Comparison of ENCODE assay signal across 17 cellular contexts in the genomic region with DNA sequence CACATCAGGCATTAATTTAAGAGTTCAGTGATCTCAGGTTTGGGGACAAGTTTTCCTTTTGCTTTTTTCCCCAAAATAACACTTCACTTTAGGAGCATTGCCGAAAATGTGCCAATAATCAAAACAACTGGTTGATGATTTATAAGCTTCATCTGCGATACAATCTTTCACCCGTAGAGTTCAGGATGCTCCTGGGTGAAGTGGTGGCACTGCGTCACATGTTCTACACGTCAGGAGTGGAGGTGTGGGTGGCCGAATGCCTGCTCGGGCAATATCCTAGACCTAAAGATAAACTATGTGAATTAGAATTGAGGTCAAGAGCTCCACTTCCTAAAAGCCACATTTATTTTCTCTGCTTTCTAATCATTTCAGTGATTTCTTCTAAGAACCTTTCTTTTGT.
A peak's percentile ranks its signal among the peaks of the same experiment; 100 is the strongest.
DNase-seq lines count a peak whose midpoint lies in the region; ATAC-seq, FAIRE-seq and TF ChIP-seq lines count a peak whose summit lies in the region.
"Had no signal": no experiment of that assay in that cellular context is flagged by ENCODE, and none has a peak within 500 bp of the region (broad histone marks: within the 10 kb centered on the region; RNA-seq: fewer than 3 reads in every experiment).

No MANE protein-coding gene starts in this region.

- H3K4me3 ChIP-seq in astrocyte (ENCODE audit: insufficient read depth, low read depth, low read length) (no peak overlapping the region), parathyroid adenoma (ENCODE audit: low read depth, low read length) (no peak overlapping the region)

- peak overlapping the region; percentile 75 for H3K4me2 ChIP-seq in astrocyte (ENCODE audit: low read length)
- H3K4me2 ChIP-seq in parathyroid adenoma (ENCODE audit: low read length): no peak overlapping the region

- H3K9ac ChIP-seq in astrocyte (ENCODE audit: low read length) (no peak overlapping the region), parathyroid adenoma (no peak overlapping the region)

- DNase-seq in NCI-H1092 treated with DMSO at 0.1 percent for 48 hours (lab: John Stamatoyannopoulos, UW) (peak; percentile 27), NCI-H1092 (lab: John Stamatoyannopoulos, UW) (no peak), astrocyte (ENCODE audit: low read depth) (no peak), left lobe of liver (ENCODE audit: low spot score) (peak; percentile 73), NCI-H1105 (lab: John Stamatoyannopoulos, UW) (no peak), NOMO-1 (lab: John Stamatoyannopoulos, UW; ENCODE audit: unreplicated experiment in 2 of 2) (no peak)
- DNase-seq: AML-193; CD4-positive, CD25-positive, alpha-beta regulatory T cell; GDM1; H9; MM.1S; NCI-H1694 treated with DMSO at 0.1 percent for 48 hours; NCI-H524 treated with DMSO at 0.1 percent for 48 hours had no signal

- no peak overlapping the region for H3K27ac Mint-ChIP-seq in astrocyte (ENCODE audit: unreplicated experiment)
- H3K27ac Mint-ChIP-seq: CD4-positive, CD25-positive, alpha-beta regulatory T cell; H9 had no signal

- H3K4me3 Mint-ChIP-seq in astrocyte (ENCODE audit: unreplicated experiment): no peak overlapping the region
- H3K4me3 Mint-ChIP-seq: CD4-positive, CD25-positive, alpha-beta regulatory T cell; H9 had no signal

- no peaks in the 10 kb centered on the region for H3K4me1 Mint-ChIP-seq in astrocyte (ENCODE audit: low read depth, unreplicated experiment)
- H3K4me1 Mint-ChIP-seq: CD4-positive, CD25-positive, alpha-beta regulatory T cell had no signal

- no peak overlapping the region for H2AFZ ChIP-seq in astrocyte (ENCODE audit: low read depth, low read length)
- peak overlapping the region; percentile 90 for H2AFZ ChIP-seq in parathyroid adenoma

- H3K9me3 Mint-ChIP-seq in astrocyte (ENCODE audit: unreplicated experiment): no peaks in the 10 kb centered on the region
- H3K9me3 Mint-ChIP-seq: CD4-positive, CD25-positive, alpha-beta regulatory T cell; H9 had no signal

- peaks cover 5% of the 10 kb centered on the region for H3K27me3 Mint-ChIP-seq in astrocyte (ENCODE audit: low read depth, unreplicated experiment)
- H3K27me3 Mint-ChIP-seq: CD4-positive, CD25-positive, alpha-beta regulatory T cell had no signal

- TF ChIP-seq CTCF in astrocyte (IDR thresholded peaks at IDR 0.05; ENCODE audit: insufficient read depth, low read depth, low read length) (no peak), parathyroid adenoma (IDR thresholded peaks at IDR 0.05) (no peak)

- H3K27ac ChIP-seq in astrocyte (ENCODE audit: low read depth, low read length): peak overlapping the region; percentile 43
- no peak overlapping the region for H3K27ac ChIP-seq in parathyroid adenoma
- H3K27ac ChIP-seq: 22Rv1 had no signal

- FAIRE-seq in astrocyte (lab: Jason Lieb, UNC): no peak

- peak; percentile 79 for ATAC-seq in left lobe of liver
- no peak for ATAC-seq in HG02623 (IDR thresholded peaks at IDR 0.05; ENCODE audit: unreplicated experiment)
- ATAC-seq: Panc1 had no signal

- H3K4me1 ChIP-seq in astrocyte (ENCODE audit: insufficient read depth, low read length): peaks cover 19% of the 10 kb centered on the region
- H3K4me1 ChIP-seq in parathyroid adenoma: peaks cover 12% of the 10 kb centered on the region

- H3K79me2 ChIP-seq in astrocyte (ENCODE audit: insufficient read depth, low read length) (no peaks in the 10 kb centered on the region), parathyroid adenoma (no peaks in the 10 kb centered on the region)

- H3K9me3 ChIP-seq in astrocyte (ENCODE audit: insufficient read depth, low read depth, low read length) (no peaks in the 10 kb centered on the region), parathyroid adenoma (ENCODE audit: control insufficient read depth, low read length) (no peaks in the 10 kb centered on the region)

- H3K27me3 ChIP-seq in astrocyte (ENCODE audit: insufficient read depth, low read length) (peaks cover 2% of the 10 kb centered on the region), parathyroid adenoma (ENCODE audit: control insufficient read depth, insufficient read depth, low read length) (no peaks in the 10 kb centered on the region)

- H3K36me3 Mint-ChIP-seq in astrocyte (ENCODE audit: low read depth, unreplicated experiment): no peaks in the 10 kb centered on the region
- H3K36me3 Mint-ChIP-seq: CD4-positive, CD25-positive, alpha-beta regulatory T cell had no signal

- H3K36me3 ChIP-seq in astrocyte (ENCODE audit: insufficient read depth, low read length) (no peaks in the 10 kb centered on the region), parathyroid adenoma (ENCODE audit: control insufficient read depth, insufficient read depth, low read length) (no peaks in the 10 kb centered on the region)

- no peaks in the 10 kb centered on the region for H4K20me1 ChIP-seq in astrocyte (ENCODE audit: insufficient read depth, low read length)

Comparison
In these comparisons a context has a peak if more than half of its experiments do, and no peak if none do; other contexts are left out.
1. DNase-seq: peak in NCI-H1092 treated with DMSO at 0.1 percent for 48 hours (single experiment) and left lobe of liver (single experiment); none in NCI-H1092 (single experiment), astrocyte (single experiment), NCI-H1105 (single experiment) and NOMO-1 (0 of 2).